Comparison of ENCODE assay signal across 8 cellular contexts in the genomic region with DNA sequence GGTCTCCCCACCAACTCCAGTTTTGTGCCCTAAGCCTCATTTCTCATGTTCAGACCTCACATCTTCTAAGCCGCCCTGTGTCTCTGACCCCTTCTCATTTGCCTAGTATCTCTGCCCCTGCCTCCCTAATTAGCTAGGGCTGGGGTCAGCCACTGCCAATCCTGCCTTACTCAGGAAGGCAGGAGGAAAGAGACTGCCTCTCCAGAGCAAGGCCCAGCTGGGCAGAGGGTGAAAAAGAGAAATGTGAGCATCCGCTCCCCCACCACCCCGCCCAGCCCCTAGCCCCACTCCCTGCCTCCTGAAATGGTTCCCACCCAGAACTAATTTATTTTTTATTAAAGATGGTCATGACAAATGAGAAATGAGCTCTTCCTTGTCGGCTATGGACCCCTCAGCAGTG.
DNase-seq lines count a peak whose midpoint lies in the region; ATAC-seq lines count a peak whose summit lies in the region.

No MANE protein-coding gene starts in this region.

- H3K36me3 Mint-ChIP-seq in T-helper 1 cell treated with Interleukin-12 subunit alpha and Interleukin-12 subunit beta and Interleukin-4 antibody, amounts not matched to agents 30 μg/mL and 1 μg/mL, for 36 hours (ENCODE audit: low read depth): peaks cover 10% of the 10 kb centered on the region

- H3K27ac ChIP-seq in angular gyrus (ENCODE audit: low read depth, low read length) (peak overlapping the region; percentile 98), layer of hippocampus (ENCODE audit: low read depth, low read length) (peak overlapping the region; percentile 99), substantia nigra (ENCODE audit: low read depth, low read length, poor library complexity, severe bottlenecking) (peak overlapping the region; percentile 98)

- H3K9me3 Mint-ChIP-seq in T-helper 1 cell treated with Interleukin-12 subunit alpha and Interleukin-12 subunit beta and Interleukin-4 antibody, amounts not matched to agents 30 μg/mL and 1 μg/mL, for 36 hours: no peaks in the 10 kb centered on the region

- ATAC-seq in HG02938 (IDR thresholded peaks at IDR 0.05; ENCODE audit: unreplicated experiment): no peak

- no peaks in the 10 kb centered on the region for H3K27me3 Mint-ChIP-seq in T-helper 1 cell treated with Interleukin-12 subunit alpha and Interleukin-12 subunit beta and Interleukin-4 antibody, amounts not matched to agents 30 μg/mL and 1 μg/mL, for 36 hours (ENCODE audit: low read depth)

- DNase-seq in T-helper 1 cell (no peak), substantia nigra (lab: John Stamatoyannopoulos, UW) (no peak), GM03348 (ENCODE audit: low spot score) (no peak), SKM-1 (lab: John Stamatoyannopoulos, UW; ENCODE audit: unreplicated experiment) (no peak)

- H3K27ac Mint-ChIP-seq in T-helper 1 cell treated with Interleukin-12 subunit alpha and Interleukin-12 subunit beta and Interleukin-4 antibody, amounts not matched to agents 30 μg/mL and 1 μg/mL, for 36 hours: peak overlapping the region; percentile 100

- H3K4me1 Mint-ChIP-seq in T-helper 1 cell treated with Interleukin-12 subunit alpha and Interleukin-12 subunit beta and Interleukin-4 antibody, amounts not matched to agents 30 μg/mL and 1 μg/mL, for 36 hours (ENCODE audit: low read depth): peaks cover 41% of the 10 kb centered on the region

- peak overlapping the region; percentile 98 for H3K4me3 Mint-ChIP-seq in T-helper 1 cell treated with Interleukin-12 subunit alpha and Interleukin-12 subunit beta and Interleukin-4 antibody, amounts not matched to agents 30 μg/mL and 1 μg/mL, for 36 hours

- no peaks in the 10 kb centered on the region for H3K27me3 ChIP-seq in layer of hippocampus (ENCODE audit: control insufficient read depth, insufficient read depth, low read length)
